ENCODE assay signal across 15 cellular contexts in the genomic region with DNA sequence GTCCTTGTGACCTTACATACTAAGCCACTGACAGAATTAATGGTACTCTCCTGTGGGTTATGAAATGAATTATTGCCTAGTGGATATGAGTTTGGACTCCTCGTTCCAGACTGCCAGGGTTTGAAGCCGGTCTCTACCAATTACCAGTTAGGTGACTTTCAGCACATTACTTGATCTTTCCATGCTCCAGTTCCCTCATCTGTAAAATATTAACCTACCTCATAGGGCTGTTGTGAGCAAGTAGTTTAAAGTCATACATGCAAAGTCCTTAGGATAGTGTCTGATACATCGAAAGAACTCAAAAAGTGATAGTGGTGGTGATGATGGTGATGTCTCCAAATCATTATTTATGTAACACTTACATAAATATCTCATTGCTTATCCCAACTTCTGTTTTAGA.
DNase-seq lines count a peak whose midpoint lies in the region; ATAC-seq, FAIRE-seq and TF ChIP-seq lines count a peak whose summit lies in the region.
"Had no signal": no experiment of that assay in that cellular context is flagged by ENCODE, and none has a peak within 500 bp of the region (broad histone marks: within the 10 kb centered on the region; RNA-seq: fewer than 3 reads in every experiment).

No MANE protein-coding gene starts in this region.

- H3K27ac ChIP-seq in A549 (no peak overlapping the region), kidney (ENCODE audit: low read depth in 2 of 2, low read length in 2 of 2) (no peak overlapping the region), suprapubic skin (no peak overlapping the region)
- H3K27ac ChIP-seq: 22Rv1, BLaER1, HL-60 had no signal

- peak; percentile 88 for FAIRE-seq in A549 (lab: Jason Lieb, UNC)
- FAIRE-seq in RCC 7860 (lab: Jason Lieb, UNC): peak; percentile 72
- FAIRE-seq in kidney (lab: Jason Lieb, UNC): peak; percentile 97
- FAIRE-seq: G401.6, GM12891, GM19239 had no signal

- TF ChIP-seq POLR2A in A549 (IDR thresholded peaks at IDR 0.05; ENCODE audit: low read length): no peak
- no peak for TF ChIP-seq POLR2A in suprapubic skin (IDR thresholded peaks at IDR 0.05)

- no peak overlapping the region for H3K4me2 ChIP-seq in A549
- H3K4me2 ChIP-seq: BLaER1 had no signal

- POLR2A ChIA-PET in A549 (lab: Yijun Ruan, JAX): no interaction called here

- intact Hi-C loops in kidney (cut with DNase I): no loop called here

- CTCF ChIA-PET in A549 (lab: Yijun Ruan, JAX): no interaction called here

- no peak for TF ChIP-seq RAD21 in A549 (conservative IDR thresholded peaks at IDR 0.05 in 1 of 2, IDR thresholded peaks at IDR 0.05 in 1 of 2)

- H3K4me1 ChIP-seq in A549: no peaks in the 10 kb centered on the region
- H3K4me1 ChIP-seq in kidney (ENCODE audit: control insufficient read depth in 1 of 2, insufficient read depth in 1 of 2, low read depth in 1 of 2, low read length in 2 of 2): no peaks in the 10 kb centered on the region
- no peaks in the 10 kb centered on the region for H3K4me1 ChIP-seq in suprapubic skin
- H3K4me1 ChIP-seq: BLaER1, HAP-1 had no signal

- TF ChIP-seq EP300 in A549 (IDR thresholded peaks at IDR 0.05): no peak
- no peak for TF ChIP-seq EP300 in suprapubic skin (IDR thresholded peaks at IDR 0.05)

- no peak for TF ChIP-seq CTCF in A549 (IDR thresholded peaks at IDR 0.05)
- TF ChIP-seq CTCF in kidney (IDR thresholded peaks at IDR 0.05; ENCODE audit: borderline replicate concordance, extremely low read depth, insufficient read depth): no peak
- no peak for TF ChIP-seq CTCF in suprapubic skin (IDR thresholded peaks at IDR 0.05)

- DNase-seq in A549 (ENCODE audit: low read depth in 1 of 2, low spot score in 1 of 2) (no peak), RCC 7860 (ENCODE audit: low spot score) (no peak), kidney (no peak), renal cortical epithelial cell (ENCODE audit: low read depth) (peak; percentile 69), suprapubic skin (ENCODE audit: low spot score in 2 of 2) (no peak), NK-92 (lab: John Stamatoyannopoulos, UW; ENCODE audit: unreplicated experiment) (no peak), NCI-H524 treated with DMSO at 0.1 percent for 48 hours (lab: John Stamatoyannopoulos, UW) (no peak)
- DNase-seq: CD4-positive, alpha-beta memory T cell had no signal

- no peaks in the 10 kb centered on the region for H3K27me3 ChIP-seq in suprapubic skin

- H3K9ac ChIP-seq in kidney (ENCODE audit: low read length in 2 of 2): no peak overlapping the region
- H3K9ac ChIP-seq: BLaER1 had no signal

- no peak for ATAC-seq in A549

- WGBS in A549 (ENCODE audit: missing lambda C conversion rate): 10% methylated on average over 3 of the region's 3 CpGs
- WGBS in suprapubic skin: 78% methylated on average over 3 of the region's 3 CpGs

- H3K4me3 ChIP-seq in A549 (no peak overlapping the region), kidney (ENCODE audit: low read length in 2 of 2) (no peak overlapping the region), suprapubic skin (no peak overlapping the region)
- H3K4me3 ChIP-seq: BLaER1, HAP-1 had no signal

- H3K9me3 ChIP-seq in A549 (no peaks in the 10 kb centered on the region), kidney (ENCODE audit: control insufficient read depth in 1 of 2, low read length in 2 of 2) (peaks cover 0 to 4% of the 10 kb centered on the region in 2 donors), suprapubic skin (no peaks in the 10 kb centered on the region)
- H3K9me3 ChIP-seq: HAP-1 had no signal

- H3K36me3 ChIP-seq in kidney (ENCODE audit: control insufficient read depth in 1 of 2, insufficient read depth in 2 of 2, low read length in 2 of 2) (no peaks in the 10 kb centered on the region), suprapubic skin (no peaks in the 10 kb centered on the region)
- H3K36me3 ChIP-seq: BLaER1, HAP-1 had no signal

TF ChIP-seq in A549, 52 proteins besides CTCF, POLR2A, EP300 and RAD21:
- TF ChIP-seq HDAC2 (IDR thresholded peaks at IDR 0.05): no peak
- no peak for TF ChIP-seq SMC3 (IDR thresholded peaks at IDR 0.05)
- no peak for TF ChIP-seq MYC (IDR thresholded peaks at IDR 0.05; ENCODE audit: borderline replicate concordance, low read length)
- TF ChIP-seq, protein P1, sequence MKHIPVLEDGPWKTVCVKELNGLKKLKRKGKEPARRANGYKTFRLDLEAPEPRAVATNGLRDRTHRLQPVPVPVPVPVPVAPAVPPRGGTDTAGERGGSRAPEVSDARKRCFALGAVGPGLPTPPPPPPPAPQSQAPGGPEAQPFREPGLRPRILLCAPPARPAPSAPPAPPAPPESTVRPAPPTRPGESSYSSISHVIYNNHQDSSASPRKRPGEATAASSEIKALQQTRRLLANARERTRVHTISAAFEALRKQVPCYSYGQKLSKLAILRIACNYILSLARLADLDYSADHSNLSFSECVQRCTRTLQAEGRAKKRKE (CRISPR knock-in tag; IDR thresholded peaks at IDR 0.05; ENCODE audit: low read depth): no peak
- TF ChIP-seq RARB (CRISPR knock-in tag; IDR thresholded peaks at IDR 0.05): no peak
- TF ChIP-seq, protein P2, sequence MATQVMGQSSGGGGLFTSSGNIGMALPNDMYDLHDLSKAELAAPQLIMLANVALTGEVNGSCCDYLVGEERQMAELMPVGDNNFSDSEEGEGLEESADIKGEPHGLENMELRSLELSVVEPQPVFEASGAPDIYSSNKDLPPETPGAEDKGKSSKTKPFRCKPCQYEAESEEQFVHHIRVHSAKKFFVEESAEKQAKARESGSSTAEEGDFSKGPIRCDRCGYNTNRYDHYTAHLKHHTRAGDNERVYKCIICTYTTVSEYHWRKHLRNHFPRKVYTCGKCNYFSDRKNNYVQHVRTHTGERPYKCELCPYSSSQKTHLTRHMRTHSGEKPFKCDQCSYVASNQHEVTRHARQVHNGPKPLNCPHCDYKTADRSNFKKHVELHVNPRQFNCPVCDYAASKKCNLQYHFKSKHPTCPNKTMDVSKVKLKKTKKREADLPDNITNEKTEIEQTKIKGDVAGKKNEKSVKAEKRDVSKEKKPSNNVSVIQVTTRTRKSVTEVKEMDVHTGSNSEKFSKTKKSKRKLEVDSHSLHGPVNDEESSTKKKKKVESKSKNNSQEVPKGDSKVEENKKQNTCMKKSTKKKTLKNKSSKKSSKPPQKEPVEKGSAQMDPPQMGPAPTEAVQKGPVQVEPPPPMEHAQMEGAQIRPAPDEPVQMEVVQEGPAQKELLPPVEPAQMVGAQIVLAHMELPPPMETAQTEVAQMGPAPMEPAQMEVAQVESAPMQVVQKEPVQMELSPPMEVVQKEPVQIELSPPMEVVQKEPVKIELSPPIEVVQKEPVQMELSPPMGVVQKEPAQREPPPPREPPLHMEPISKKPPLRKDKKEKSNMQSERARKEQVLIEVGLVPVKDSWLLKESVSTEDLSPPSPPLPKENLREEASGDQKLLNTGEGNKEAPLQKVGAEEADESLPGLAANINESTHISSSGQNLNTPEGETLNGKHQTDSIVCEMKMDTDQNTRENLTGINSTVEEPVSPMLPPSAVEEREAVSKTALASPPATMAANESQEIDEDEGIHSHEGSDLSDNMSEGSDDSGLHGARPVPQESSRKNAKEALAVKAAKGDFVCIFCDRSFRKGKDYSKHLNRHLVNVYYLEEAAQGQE (IDR thresholded peaks at IDR 0.05): no peak
- TF ChIP-seq TP53 (CRISPR knock-in tag; IDR thresholded peaks at IDR 0.05): no peak
- no peak for TF ChIP-seq EHMT2 (IDR thresholded peaks at IDR 0.05; ENCODE audit: low read depth)
- TF ChIP-seq, protein P3, sequence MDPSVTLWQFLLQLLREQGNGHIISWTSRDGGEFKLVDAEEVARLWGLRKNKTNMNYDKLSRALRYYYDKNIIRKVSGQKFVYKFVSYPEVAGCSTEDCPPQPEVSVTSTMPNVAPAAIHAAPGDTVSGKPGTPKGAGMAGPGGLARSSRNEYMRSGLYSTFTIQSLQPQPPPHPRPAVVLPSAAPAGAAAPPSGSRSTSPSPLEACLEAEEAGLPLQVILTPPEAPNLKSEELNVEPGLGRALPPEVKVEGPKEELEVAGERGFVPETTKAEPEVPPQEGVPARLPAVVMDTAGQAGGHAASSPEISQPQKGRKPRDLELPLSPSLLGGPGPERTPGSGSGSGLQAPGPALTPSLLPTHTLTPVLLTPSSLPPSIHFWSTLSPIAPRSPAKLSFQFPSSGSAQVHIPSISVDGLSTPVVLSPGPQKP (IDR thresholded peaks at IDR 0.05; ENCODE audit: low read depth, low read length): no peak
- TF ChIP-seq MAFK (IDR thresholded peaks at IDR 0.05; ENCODE audit: partially characterized antibody): no peak
- no peak for TF ChIP-seq MAZ (IDR thresholded peaks at IDR 0.05; ENCODE audit: borderline replicate concordance, low read depth, low read length)
- TF ChIP-seq ESRRA (IDR thresholded peaks at IDR 0.05; ENCODE audit: borderline replicate concordance, low read length): no peak
- TF ChIP-seq ZC3H11A (IDR thresholded peaks at IDR 0.05): no peak
- no peak for TF ChIP-seq FOSL2 (IDR thresholded peaks at IDR 0.05)
- no peak for TF ChIP-seq FOSL2 (CRISPR knock-in tag; IDR thresholded peaks at IDR 0.05)
- no peak for TF ChIP-seq FOXS1 (CRISPR knock-in tag; IDR thresholded peaks at IDR 0.05)
- no peak for TF ChIP-seq HEYL (CRISPR knock-in tag; IDR thresholded peaks at IDR 0.05)
TF ChIP-seq in A549: peak in this region for 0.
